8 cellular contexts compared by ENCODE assay signal in genomic region chr6:141552463-141552862, GRCh38.
DNase-seq lines count a peak whose midpoint lies in the region; ATAC-seq and TF ChIP-seq lines count a peak whose summit lies in the region.

No MANE protein-coding gene starts in this region.

- no peak overlapping the region for H3K4me2 ChIP-seq in osteoblast (ENCODE audit: insufficient read depth, low read length)

- H2AFZ ChIP-seq in osteoblast (ENCODE audit: low read length): no peak overlapping the region

- no peaks in the 10 kb centered on the region for H4K20me1 ChIP-seq in osteoblast (ENCODE audit: insufficient read depth, low read length)

- H3K27me3 ChIP-seq in body of pancreas: no peaks in the 10 kb centered on the region
- H3K27me3 ChIP-seq in osteoblast (ENCODE audit: insufficient read depth, low read length): no peaks in the 10 kb centered on the region

- no peak overlapping the region for H3K27ac ChIP-seq in body of pancreas
- H3K27ac ChIP-seq in osteoblast (ENCODE audit: low read depth, low read length): no peak overlapping the region

- no peak overlapping the region for H3K4me3 ChIP-seq in body of pancreas
- H3K4me3 ChIP-seq in osteoblast (ENCODE audit: insufficient read depth, low read length): no peak overlapping the region

- H3K4me1 ChIP-seq in body of pancreas: no peaks in the 10 kb centered on the region
- H3K4me1 ChIP-seq in osteoblast (ENCODE audit: insufficient read depth, low read length): no peaks in the 10 kb centered on the region

- ATAC-seq in GM18519 (IDR thresholded peaks at IDR 0.05; ENCODE audit: low FRiP score, unreplicated experiment) (peak; percentile 60), HG02588 (IDR thresholded peaks at IDR 0.05; ENCODE audit: unreplicated experiment) (peak; percentile 78), body of pancreas (peak; percentile 84)

- 32 to 49% methylated on average over 1 of the region's 1 CpG for WGBS in body of pancreas, 2 donors

- H3K79me2 ChIP-seq in osteoblast (ENCODE audit: insufficient read depth, low read length): no peaks in the 10 kb centered on the region

- intact Hi-C loops in body of pancreas (cut with DNase I): no loop called here
- intact Hi-C loops in posterior vena cava (cut with DNase I): no loop called here

- no peak for TF ChIP-seq POLR2A in body of pancreas (IDR thresholded peaks at IDR 0.05)

- H3K36me3 ChIP-seq in body of pancreas (replicated peaks in 1 of 2; ENCODE audit: insufficient read depth in 1 of 2, low read depth in 2 of 2) (no peaks in the 10 kb centered on the region), osteoblast (ENCODE audit: insufficient read depth, low read length) (no peaks in the 10 kb centered on the region)

- DNase-seq in NCI-H1105 treated with DMSO at 0.1 percent for 48 hours (lab: John Stamatoyannopoulos, UW): peak; percentile 99
- DNase-seq in body of pancreas: peak in 1 of 4 donors; percentile 13
- DNase-seq in smooth muscle cell of the brain vasculature (ENCODE audit: low read depth, low spot score): peak; percentile 87
- no peak for DNase-seq in HuH-7 (ENCODE audit: low spot score)
- DNase-seq in osteoblast (ENCODE audit: insufficient read length, low spot score, missing footprints): no peak
- DNase-seq in posterior vena cava (ENCODE audit: low spot score): no peak

- no peaks in the 10 kb centered on the region for H3K9me3 ChIP-seq in body of pancreas
- no peaks in the 10 kb centered on the region for H3K9me3 ChIP-seq in osteoblast (ENCODE audit: low read depth, low read length)

- TF ChIP-seq CTCF in body of pancreas (IDR thresholded peaks at IDR 0.05) (no peak), osteoblast (IDR thresholded peaks at IDR 0.05; ENCODE audit: extremely low read depth, low read depth, low read length) (no peak)

Comparison
In these comparisons a context has a peak if more than half of its experiments do, and no peak if none do; other contexts are left out.
1. DNase-seq: peak in NCI-H1105 treated with DMSO at 0.1 percent for 48 hours (single experiment) and smooth muscle cell of the brain vasculature (single experiment); none in HuH-7 (single experiment), osteoblast (single experiment) and posterior vena cava (single experiment).
2. Peak in every context shown above with its lines, with median percentiles within 50 percentile points of each other: ATAC-seq.